Comparison of ENCODE assay signal across 22 cellular contexts in the genomic region with DNA sequence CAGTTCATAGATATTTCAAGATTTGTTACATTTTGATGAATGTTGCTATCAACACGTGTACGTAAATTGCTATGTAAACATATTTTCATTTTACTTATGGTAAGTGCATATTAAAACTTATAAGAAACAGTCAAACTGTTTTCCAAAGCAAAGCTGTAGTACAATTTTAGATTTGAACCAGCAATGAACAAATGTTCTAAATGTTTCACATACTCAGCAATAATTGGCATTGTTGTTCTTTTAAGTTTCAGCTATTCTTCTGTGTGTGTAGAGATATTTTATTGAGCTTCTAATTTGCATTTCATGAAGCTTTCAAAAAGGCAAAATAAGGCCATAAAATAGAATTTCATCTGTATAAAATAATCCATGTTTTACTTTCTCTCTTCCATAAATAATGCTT.
DNase-seq lines count a peak whose midpoint lies in the region; ATAC-seq, FAIRE-seq and TF ChIP-seq lines count a peak whose summit lies in the region.
"Had no signal": no experiment of that assay in that cellular context is flagged by ENCODE, and none has a peak within 500 bp of the region (broad histone marks: within the 10 kb centered on the region; RNA-seq: fewer than 3 reads in every experiment).

No MANE protein-coding gene starts in this region.

- no peak overlapping the region for H2AFZ ChIP-seq in HepG2 (ENCODE audit: low read length)
- H2AFZ ChIP-seq in Karpas-422 (ENCODE audit: low read length): peak overlapping the region; percentile 59
- no peak overlapping the region for H2AFZ ChIP-seq in K562 (ENCODE audit: low read depth, low read length)

- intact Hi-C loops in HepG2 (cut with micrococcal nuclease; ENCODE audit: unreplicated experiment): no loop called here
- intact Hi-C loops in right lobe of liver (cut with DNase I): no loop called here
- intact Hi-C loops in K562 (cut with micrococcal nuclease): no loop called here

- no peak for TF ChIP-seq POLR2A in HepG2 (IDR thresholded peaks at IDR 0.05; ENCODE audit: insufficient read depth in 1 of 2, low read depth in 2 of 2, low read length in 2 of 2)
- TF ChIP-seq POLR2A in right lobe of liver (IDR thresholded peaks at IDR 0.05): no peak
- no peak for TF ChIP-seq POLR2A in K562 (conservative IDR thresholded peaks at IDR 0.05)

- no peak for FAIRE-seq in HepG2 (lab: Jason Lieb, UNC)
- no peak for FAIRE-seq in K562 (lab: Jason Lieb, UNC)
- FAIRE-seq: D721Med, G401.6, GM12891, GM19239 had no signal

- no peaks in the 10 kb centered on the region for H3K36me3 ChIP-seq in HepG2 (replicated peaks in 1 of 2; ENCODE audit: control insufficient read depth in 1 of 2, insufficient read depth in 2 of 2, low read length in 2 of 2)
- no peaks in the 10 kb centered on the region for H3K36me3 ChIP-seq in right lobe of liver
- H3K36me3 ChIP-seq in Karpas-422 (ENCODE audit: insufficient read depth, low read length): no peaks in the 10 kb centered on the region
- H3K36me3 ChIP-seq in SK-N-MC (ENCODE audit: insufficient read depth, low read length): no peaks in the 10 kb centered on the region
- H3K36me3 ChIP-seq in K562 (ENCODE audit: control insufficient read depth, insufficient read depth, low read length): no peaks in the 10 kb centered on the region
- H3K36me3 ChIP-seq: BLaER1 treated with 17β-estradiol and CSF1 and Interleukin-3, amounts not matched to agents 10 nM and 100 nM had no signal

- ATAC-seq in HepG2 (no peak), right lobe of liver (no peak), K562 (no peak)
- ATAC-seq in activated CD4-positive, CD25-positive, alpha-beta regulatory T cell treated with anti-CD3 and anti-CD28 coated beads, Interleukin-2, amount 50 U/mL, for 24 hours: no peak
- ATAC-seq: CD8-positive, alpha-beta T cell had no signal

- 49% methylated on average over 2 of the region's 2 CpGs for WGBS in HepG2 (ENCODE audit: low lambda C conversion rate)
- 37% methylated on average over 2 of the region's 2 CpGs for WGBS in right lobe of liver (ENCODE audit: insufficient coverage, low coverage, low lambda C conversion rate, missing lambda C conversion rate)
- WGBS in K562 (ENCODE audit: insufficient coverage, low coverage, missing lambda C conversion rate): 0% methylated on average over 2 of the region's 2 CpGs

- H3K4me1 ChIP-seq in HepG2 (ENCODE audit: insufficient read depth, low read length) (no peaks in the 10 kb centered on the region), right lobe of liver (no peaks in the 10 kb centered on the region), Karpas-422 (ENCODE audit: low read length) (peaks cover 12% of the 10 kb centered on the region), K562 (replicated peaks in 1 of 2; ENCODE audit: control insufficient read depth in 2 of 2, insufficient read depth in 2 of 2, low read length in 2 of 2) (no peaks in the 10 kb centered on the region)
- H3K4me1 ChIP-seq: Caco-2 had no signal

- no peaks in the 10 kb centered on the region for H3K9me2 ChIP-seq in Karpas-422 (replicated peaks; ENCODE audit: insufficient read depth, low read length)

- POLR2A ChIA-PET in HepG2 (lab: Yijun Ruan, JAX) (no interaction called here), K562 (lab: Yijun Ruan, JAX) (no interaction called here)

- no TSS peak for BruUV-seq in HepG2 (replicated peaks; lab: Mats Ljungman, UMichigan)
- no TSS peak for BruUV-seq in K562 (replicated peaks; lab: Mats Ljungman, UMichigan)

- no peak overlapping the region for H3K4me2 ChIP-seq in HepG2 (ENCODE audit: low read depth, low read length)
- no peak overlapping the region for H3K4me2 ChIP-seq in Karpas-422 (ENCODE audit: low read depth, low read length, poor library complexity, severe bottlenecking)
- H3K4me2 ChIP-seq in K562 (ENCODE audit: insufficient read depth, low read length): no peak overlapping the region
- H3K4me2 ChIP-seq: BLaER1 treated with 17β-estradiol and CSF1 and Interleukin-3, amounts not matched to agents 10 nM and 100 nM had no signal

- TF ChIP-seq CTCF in HepG2 (CRISPR knock-in tag; IDR thresholded peaks at IDR 0.05) (no peak), right lobe of liver (IDR thresholded peaks at IDR 0.05) (no peak), K562 (IDR thresholded peaks at IDR 0.05 in 2 of 3, conservative IDR thresholded peaks at IDR 0.05 in 1 of 3; ENCODE audit: insufficient read depth in 2 of 3, low read depth in 1 of 3, low read length in 3 of 3) (no peak)

- H3K27ac ChIP-seq in HepG2 (ENCODE audit: extremely low read length, insufficient read depth, low read length): no peak overlapping the region
- H3K27ac ChIP-seq in right lobe of liver: no peak overlapping the region
- no peak overlapping the region for H3K27ac ChIP-seq in Karpas-422 (ENCODE audit: low read length)
- H3K27ac ChIP-seq in SK-N-MC: peak overlapping the region; percentile 6; the same call in 1 of the 2 replicates
- no peak overlapping the region for H3K27ac ChIP-seq in K562 (ENCODE audit: extremely low read depth, low read depth, low read length)
- H3K27ac ChIP-seq: 22Rv1; BLaER1 treated with 17β-estradiol and CSF1 and Interleukin-3, amounts not matched to agents 10 nM and 100 nM; C4-2B had no signal

- DNase-seq in HepG2 (ENCODE audit: low spot score): no peak
- no peak for DNase-seq in right lobe of liver
- no peak for DNase-seq in Karpas-422
- no peak for DNase-seq in SK-N-MC (ENCODE audit: low read depth, low spot score)
- no peak for DNase-seq in K562 (ENCODE audit: extremely low read depth in 1 of 4, low spot score in 3 of 4)
- DNase-seq in NCI-H1417 (lab: John Stamatoyannopoulos, UW): no peak
- DNase-seq in cerebellum (ENCODE audit: low spot score): no peak
- DNase-seq: AML-193; Caco-2; Calu3; CD4-positive, alpha-beta T cell; CD8-positive, alpha-beta T cell; DMS79 treated with DMSO at 0.1 percent for 48 hours; GF-D8 had no signal

- H3K9me3 ChIP-seq in HepG2 (ENCODE audit: low read length): peaks cover 69% of the 10 kb centered on the region
- H3K9me3 ChIP-seq in right lobe of liver: no peaks in the 10 kb centered on the region
- H3K9me3 ChIP-seq in Karpas-422 (ENCODE audit: low read length): peaks cover 6% of the 10 kb centered on the region; the same call in 1 of the 2 replicates
- no peaks in the 10 kb centered on the region for H3K9me3 ChIP-seq in SK-N-MC (ENCODE audit: low read depth, low read length)
- no peaks in the 10 kb centered on the region for H3K9me3 ChIP-seq in K562 (replicated peaks; ENCODE audit: control insufficient read depth, insufficient read depth, low read depth, low read length)
- H3K9me3 ChIP-seq: BLaER1 treated with 17β-estradiol and CSF1 and Interleukin-3, amounts not matched to agents 10 nM and 100 nM; Caco-2 had no signal

- H3K4me3 ChIP-seq in HepG2 (replicated peaks in 1 of 3; ENCODE audit: insufficient read depth in 1 of 3, low read depth in 2 of 3, low read length in 3 of 3) (no peak overlapping the region), right lobe of liver (no peak overlapping the region), Karpas-422 (ENCODE audit: low read length) (no peak overlapping the region), SK-N-MC (no peak overlapping the region), K562 (no peak overlapping the region)
- H3K4me3 ChIP-seq: BLaER1 treated with 17β-estradiol and CSF1 and Interleukin-3, amounts not matched to agents 10 nM and 100 nM had no signal

- H3K79me2 ChIP-seq in HepG2 (ENCODE audit: insufficient read depth, low read length) (no peaks in the 10 kb centered on the region), Karpas-422 (ENCODE audit: low read length) (no peaks in the 10 kb centered on the region), K562 (ENCODE audit: control insufficient read depth, insufficient read depth, low read length) (no peaks in the 10 kb centered on the region)

- no peak for TF ChIP-seq RAD21 in HepG2 (CRISPR knock-in tag; IDR thresholded peaks at IDR 0.05)
- TF ChIP-seq RAD21 in K562 (CRISPR knock-in tag; conservative IDR thresholded peaks at IDR 0.05 in 1 of 2, IDR thresholded peaks at IDR 0.05 in 1 of 2): no peak

- H4K20me1 ChIP-seq in HepG2 (ENCODE audit: insufficient read depth, low read length): no peaks in the 10 kb centered on the region
- H4K20me1 ChIP-seq in Karpas-422 (ENCODE audit: insufficient read depth, low read depth, low read length): no peaks in the 10 kb centered on the region
- H4K20me1 ChIP-seq in K562 (replicated peaks; ENCODE audit: control insufficient read depth, insufficient read depth, low read length): no peaks in the 10 kb centered on the region
- H4K20me1 ChIP-seq: BLaER1 treated with 17β-estradiol and CSF1 and Interleukin-3, amounts not matched to agents 10 nM and 100 nM had no signal

- TF ChIP-seq EP300 in HepG2 (IDR thresholded peaks at IDR 0.05; ENCODE audit: low read depth in 2 of 2, low read length in 2 of 2): no peak
- no peak for TF ChIP-seq EP300 in HepG2 (CRISPR knock-in tag; IDR thresholded peaks at IDR 0.05; ENCODE audit: borderline replicate concordance)
- no peak for TF ChIP-seq EP300 in K562 (IDR thresholded peaks at IDR 0.05; ENCODE audit: low read length)

- in situ Hi-C loops in HepG2 (cut with HindIII; ENCODE audit: extremely low pct_ligation_motif_present, low pct_unique_long_range_greater_than_20kb) (no loop called here), K562 (cut with MboI) (no loop called here)

- H3K9me1 ChIP-seq in K562 (ENCODE audit: control insufficient read depth, insufficient read depth, low read length): no peaks in the 10 kb centered on the region

- H3K9ac ChIP-seq in HepG2 (ENCODE audit: insufficient read depth, low read depth, low read length) (no peak overlapping the region), Karpas-422 (ENCODE audit: low read length) (no peak overlapping the region), SK-N-MC (ENCODE audit: insufficient read length) (no peak overlapping the region), K562 (ENCODE audit: insufficient read depth in 1 of 2, low read depth in 2 of 2, low read length in 2 of 2) (no peak overlapping the region)
- H3K9ac ChIP-seq: BLaER1 treated with 17β-estradiol and CSF1 and Interleukin-3, amounts not matched to agents 10 nM and 100 nM had no signal

- H3K27me3 ChIP-seq in HepG2 (ENCODE audit: control insufficient read depth in 1 of 2, insufficient read depth in 2 of 2, low read length in 2 of 2) (no peaks in the 10 kb centered on the region), right lobe of liver (no peaks in the 10 kb centered on the region), Karpas-422 (ENCODE audit: low read length) (no peaks in the 10 kb centered on the region), K562 (ENCODE audit: control insufficient read depth in 2 of 2, insufficient read depth in 2 of 2, low read length in 2 of 2) (no peaks in the 10 kb centered on the region)
- H3K27me3 ChIP-seq: BLaER1 treated with 17β-estradiol and CSF1 and Interleukin-3, amounts not matched to agents 10 nM and 100 nM had no signal

- CTCF ChIA-PET in HepG2 (lab: Yijun Ruan, JAX; ENCODE audit: low intra/inter-chr PET ratio, low total read pairs) (no interaction called here), K562 (lab: Yijun Ruan, JAX; ENCODE audit: low intra/inter-chr PET ratio) (no interaction called here)

TF ChIP-seq in HepG2, 621 proteins besides CTCF, POLR2A, EP300 and RAD21 (continues in another document):
- TF ChIP-seq SP5 (CRISPR knock-in tag; IDR thresholded peaks at IDR 0.05; ENCODE audit: borderline replicate concordance, low read depth): no peak
